1 cellular context compared by ENCODE assay signal in the genomic region with DNA sequence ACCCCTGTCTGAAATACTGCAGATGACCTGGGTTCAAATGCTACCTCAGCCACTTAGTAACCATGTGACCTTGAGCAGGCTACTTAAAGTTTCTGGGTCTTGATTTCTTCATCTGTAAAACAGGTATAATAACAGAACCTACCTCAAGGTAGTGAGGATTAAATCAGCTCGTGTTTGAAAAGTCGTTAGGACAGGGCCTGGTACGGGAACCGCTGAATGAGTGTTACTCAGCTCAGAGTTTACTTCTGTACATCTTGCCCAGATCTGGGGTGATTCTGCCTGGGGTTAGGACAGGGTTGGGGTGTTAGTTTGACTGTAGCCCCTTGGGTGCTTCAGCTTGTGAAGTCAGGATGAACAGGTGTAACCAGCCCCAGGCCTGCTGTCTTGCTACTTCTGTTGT.
TF ChIP-seq lines count a peak whose summit lies in the region.

No MANE protein-coding gene starts in this region.

TF ChIP-seq in HCT116, 20 proteins besides CTCF, POLR2A, EP300 and RAD21:
- TF ChIP-seq FOSL1 (IDR thresholded peaks at IDR 0.05; ENCODE audit: low read depth): no peak
